ENCODE assay signal across 1 cellular context in genomic region chr17:29590261-29590978, GRCh38.
A peak's percentile ranks its signal among the peaks of the same experiment; 100 is the strongest.
TF ChIP-seq lines count a peak whose summit lies in the region.

No MANE protein-coding gene starts in this region.

TF ChIP-seq in HCT116, 20 proteins besides CTCF, POLR2A, EP300 and RAD21:
- TF ChIP-seq POLR2AphosphoS5 (IDR thresholded peaks at IDR 0.05; ENCODE audit: low read depth, low read length) (peak; percentile 44; the same call in 1 of the 2 replicates), SIN3A (IDR thresholded peaks at IDR 0.05; ENCODE audit: low read depth) (0 out of 2 replicates have a peak, but pooled peaks have one; percentile 38), MAX (IDR thresholded peaks at IDR 0.05) (peak; percentile 76), EGR1 (IDR thresholded peaks at IDR 0.05; ENCODE audit: low read depth) (peak; percentile 60), EZH2phosphoT487 (IDR thresholded peaks at IDR 0.05; ENCODE audit: borderline replicate concordance) (no peak)
